Comparison of ENCODE assay signal across 1 cellular context in the genomic region with DNA sequence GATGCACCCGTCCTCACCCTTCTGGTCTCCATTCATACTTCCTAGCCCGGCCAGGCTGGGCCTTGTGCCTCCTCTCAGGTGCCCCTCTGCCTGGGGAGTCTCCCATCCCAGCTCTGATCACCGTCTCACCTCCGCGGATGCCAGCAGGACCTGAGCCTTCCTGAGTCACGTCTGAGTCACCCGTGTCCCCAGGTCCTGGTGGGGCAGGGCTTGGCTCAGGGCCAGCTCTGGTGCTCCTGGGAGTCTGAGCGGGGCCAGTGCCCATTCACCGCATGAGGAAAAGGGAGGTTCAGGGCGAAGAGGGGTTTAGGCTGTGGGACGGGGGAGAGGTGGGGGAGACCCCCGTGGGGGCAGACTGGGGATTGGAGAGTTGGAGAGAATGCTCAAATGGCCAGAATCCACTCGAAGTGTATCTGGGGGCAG.
TF ChIP-seq lines count a peak whose summit lies in the region.

No MANE protein-coding gene starts in this region.

TF ChIP-seq in K562, 482 proteins besides CTCF, POLR2A, EP300 and RAD21 (continued from another document):
- no peak for TF ChIP-seq CLOCK (CRISPR knock-in tag; IDR thresholded peaks at IDR 0.05; ENCODE audit: borderline replicate concordance)
- TF ChIP-seq CEBPB (tag; IDR thresholded peaks at IDR 0.05): no peak
- no peak for TF ChIP-seq ZNF584 (CRISPR knock-in tag; IDR thresholded peaks at IDR 0.05; ENCODE audit: low read depth)
- TF ChIP-seq ZNF644 (tag; IDR thresholded peaks at IDR 0.05; ENCODE audit: low read depth): no peak
- no peak for TF ChIP-seq POLR2AphosphoS5 (IDR thresholded peaks at IDR 0.05; ENCODE audit: control insufficient read depth, insufficient read depth, low read depth, low read length)
- peak; percentile 74 for TF ChIP-seq ARID1B (IDR thresholded peaks at IDR 0.05)
- TF ChIP-seq DPF2 (IDR thresholded peaks at IDR 0.05): peak; percentile 88
- TF ChIP-seq CBX5 (IDR thresholded peaks at IDR 0.05; ENCODE audit: borderline replicate concordance, low read depth): no peak
- TF ChIP-seq SP2 (IDR thresholded peaks at IDR 0.05; ENCODE audit: extremely low read depth, low read depth, low read length, poor library complexity, severe bottlenecking): no peak
- TF ChIP-seq, protein P1, sequence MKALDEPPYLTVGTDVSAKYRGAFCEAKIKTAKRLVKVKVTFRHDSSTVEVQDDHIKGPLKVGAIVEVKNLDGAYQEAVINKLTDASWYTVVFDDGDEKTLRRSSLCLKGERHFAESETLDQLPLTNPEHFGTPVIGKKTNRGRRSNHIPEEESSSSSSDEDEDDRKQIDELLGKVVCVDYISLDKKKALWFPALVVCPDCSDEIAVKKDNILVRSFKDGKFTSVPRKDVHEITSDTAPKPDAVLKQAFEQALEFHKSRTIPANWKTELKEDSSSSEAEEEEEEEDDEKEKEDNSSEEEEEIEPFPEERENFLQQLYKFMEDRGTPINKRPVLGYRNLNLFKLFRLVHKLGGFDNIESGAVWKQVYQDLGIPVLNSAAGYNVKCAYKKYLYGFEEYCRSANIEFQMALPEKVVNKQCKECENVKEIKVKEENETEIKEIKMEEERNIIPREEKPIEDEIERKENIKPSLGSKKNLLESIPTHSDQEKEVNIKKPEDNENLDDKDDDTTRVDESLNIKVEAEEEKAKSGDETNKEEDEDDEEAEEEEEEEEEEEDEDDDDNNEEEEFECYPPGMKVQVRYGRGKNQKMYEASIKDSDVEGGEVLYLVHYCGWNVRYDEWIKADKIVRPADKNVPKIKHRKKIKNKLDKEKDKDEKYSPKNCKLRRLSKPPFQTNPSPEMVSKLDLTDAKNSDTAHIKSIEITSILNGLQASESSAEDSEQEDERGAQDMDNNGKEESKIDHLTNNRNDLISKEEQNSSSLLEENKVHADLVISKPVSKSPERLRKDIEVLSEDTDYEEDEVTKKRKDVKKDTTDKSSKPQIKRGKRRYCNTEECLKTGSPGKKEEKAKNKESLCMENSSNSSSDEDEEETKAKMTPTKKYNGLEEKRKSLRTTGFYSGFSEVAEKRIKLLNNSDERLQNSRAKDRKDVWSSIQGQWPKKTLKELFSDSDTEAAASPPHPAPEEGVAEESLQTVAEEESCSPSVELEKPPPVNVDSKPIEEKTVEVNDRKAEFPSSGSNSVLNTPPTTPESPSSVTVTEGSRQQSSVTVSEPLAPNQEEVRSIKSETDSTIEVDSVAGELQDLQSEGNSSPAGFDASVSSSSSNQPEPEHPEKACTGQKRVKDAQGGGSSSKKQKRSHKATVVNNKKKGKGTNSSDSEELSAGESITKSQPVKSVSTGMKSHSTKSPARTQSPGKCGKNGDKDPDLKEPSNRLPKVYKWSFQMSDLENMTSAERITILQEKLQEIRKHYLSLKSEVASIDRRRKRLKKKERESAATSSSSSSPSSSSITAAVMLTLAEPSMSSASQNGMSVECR (CRISPR knock-in tag; IDR thresholded peaks at IDR 0.05): 0 out of 2 replicates have a peak, but pooled peaks have one; percentile 8
- no peak for TF ChIP-seq ZNF77 (CRISPR knock-in tag; IDR thresholded peaks at IDR 0.05)
- no peak for TF ChIP-seq ZNF239 (CRISPR knock-in tag; IDR thresholded peaks at IDR 0.05)
- peak; percentile 77 for TF ChIP-seq SMARCA4 (IDR thresholded peaks at IDR 0.05)
- TF ChIP-seq SAFB2 (IDR thresholded peaks at IDR 0.05; ENCODE audit: borderline replicate concordance, low read depth, low read length, severe bottlenecking): no peak
- TF ChIP-seq ZSCAN32 (CRISPR knock-in tag; IDR thresholded peaks at IDR 0.05): no peak
- TF ChIP-seq, protein P2, sequence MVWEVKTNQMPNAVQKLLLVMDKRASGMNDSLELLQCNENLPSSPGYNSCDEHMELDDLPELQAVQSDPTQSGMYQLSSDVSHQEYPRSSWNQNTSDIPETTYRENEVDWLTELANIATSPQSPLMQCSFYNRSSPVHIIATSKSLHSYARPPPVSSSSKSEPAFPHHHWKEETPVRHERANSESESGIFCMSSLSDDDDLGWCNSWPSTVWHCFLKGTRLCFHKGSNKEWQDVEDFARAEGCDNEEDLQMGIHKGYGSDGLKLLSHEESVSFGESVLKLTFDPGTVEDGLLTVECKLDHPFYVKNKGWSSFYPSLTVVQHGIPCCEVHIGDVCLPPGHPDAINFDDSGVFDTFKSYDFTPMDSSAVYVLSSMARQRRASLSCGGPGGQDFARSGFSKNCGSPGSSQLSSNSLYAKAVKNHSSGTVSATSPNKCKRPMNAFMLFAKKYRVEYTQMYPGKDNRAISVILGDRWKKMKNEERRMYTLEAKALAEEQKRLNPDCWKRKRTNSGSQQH (CRISPR knock-in tag; IDR thresholded peaks at IDR 0.05): no peak
TF ChIP-seq in K562: peak in this region for 29.
